ENCODE assay signal across 19 cellular contexts in the genomic region with DNA sequence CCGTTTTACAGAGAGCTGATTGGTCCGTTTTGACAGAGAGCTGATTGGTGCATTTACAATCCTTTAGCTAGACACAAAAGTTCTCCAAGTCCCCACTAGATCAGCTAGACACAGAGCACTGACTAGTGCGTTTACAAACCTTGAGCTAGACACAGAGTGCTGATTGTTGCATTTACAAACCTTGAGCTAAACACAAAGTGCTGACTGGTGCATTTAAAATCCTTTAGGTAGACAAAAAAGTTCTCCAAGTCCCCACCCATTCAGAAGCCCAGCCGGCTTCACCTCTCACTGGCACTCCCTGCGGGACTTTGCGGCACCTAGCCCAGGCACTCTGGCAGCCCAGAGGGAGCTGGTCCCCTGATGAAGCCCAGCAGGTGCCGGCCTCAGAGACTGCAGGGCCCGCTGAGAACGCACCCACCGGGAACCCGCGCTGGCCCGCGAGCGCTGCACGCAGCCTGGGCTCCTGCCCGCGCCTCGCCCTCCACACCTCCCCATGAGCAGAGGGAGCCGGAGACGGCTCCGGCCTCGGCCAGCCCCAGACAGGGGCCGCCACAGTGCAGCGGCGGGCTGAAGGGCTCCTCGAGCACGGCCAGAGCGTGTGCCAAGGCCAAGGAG.
A peak's percentile ranks its signal among the peaks of the same experiment; 100 is the strongest.
DNase-seq lines count a peak whose midpoint lies in the region; ATAC-seq, FAIRE-seq and TF ChIP-seq lines count a peak whose summit lies in the region.
"Had no signal": no experiment of that assay in that cellular context is flagged by ENCODE, and none has a peak within 500 bp of the region (broad histone marks: within the 10 kb centered on the region; RNA-seq: fewer than 3 reads in every experiment).

No MANE protein-coding gene starts in this region.

- H3K27ac ChIP-seq in kidney (ENCODE audit: low read depth in 2 of 2, low read length in 2 of 2) (no peak overlapping the region), testis (no peak overlapping the region)

- TF ChIP-seq CTCF in kidney (IDR thresholded peaks at IDR 0.05; ENCODE audit: borderline replicate concordance, extremely low read depth, insufficient read depth) (no peak), testis (IDR thresholded peaks at IDR 0.05) (no peak)

- no peak for ATAC-seq in HG03280 (IDR thresholded peaks at IDR 0.05; ENCODE audit: unreplicated experiment)
- ATAC-seq: GM23338, HCT116 had no signal

- H3K4me3 ChIP-seq in kidney (ENCODE audit: low read length in 2 of 2) (no peak overlapping the region), testis (peak overlapping the region; percentile 24 to 52)
- H3K4me3 ChIP-seq: GM23338 had no signal

- no peaks in the 10 kb centered on the region for H3K27me3 ChIP-seq in testis

- DNase-seq in activated gamma-delta T cell (lab: John Stamatoyannopoulos, UW) (peak; percentile 5), activated gamma-delta T cell treated with Interleukin-2 at 50 U/mL for 16 hours (no peak), kidney (peak; percentile 62), testis (no peak), COR-L47 (lab: John Stamatoyannopoulos, UW) (no peak), T1000 (lab: John Stamatoyannopoulos, UW) (no peak)
- DNase-seq: 8988T; C1 segment of cervical spinal cord; Caco-2; CD4-positive, alpha-beta memory T cell; DMS153; DND-41; H9 had no signal

- TF ChIP-seq POLR2A in testis (IDR thresholded peaks at IDR 0.05), result no peak

- H3K9me3 ChIP-seq in kidney (ENCODE audit: control insufficient read depth in 1 of 2, low read length in 2 of 2) (no peaks in the 10 kb centered on the region), testis (no peaks in the 10 kb centered on the region)
- H3K9me3 ChIP-seq: Caco-2 had no signal

- no peaks in the 10 kb centered on the region for H3K4me1 ChIP-seq in kidney (ENCODE audit: control insufficient read depth in 1 of 2, insufficient read depth in 1 of 2, low read depth in 1 of 2, low read length in 2 of 2)
- no peaks in the 10 kb centered on the region for H3K4me1 ChIP-seq in testis
- H3K4me1 ChIP-seq: Caco-2 had no signal

- no peak for FAIRE-seq in kidney (lab: Jason Lieb, UNC)
- FAIRE-seq: G401.6, GM12892, GM19239 had no signal

- no peaks in the 10 kb centered on the region for H3K36me3 ChIP-seq in kidney (ENCODE audit: control insufficient read depth in 1 of 2, insufficient read depth in 2 of 2, low read length in 2 of 2)
- H3K36me3 ChIP-seq in testis (ENCODE audit: low read depth, missing control alignments), result no peaks in the 10 kb centered on the region

- intact Hi-C loops in kidney (cut with DNase I), result no loop called here
- intact Hi-C loops in testis (cut with DNase I; ENCODE audit: low total_unique reads), result no loop called here

- no peak overlapping the region for H3K9ac ChIP-seq in kidney (ENCODE audit: low read length in 2 of 2)

- 64 to 74% methylated on average over 5 to 29 of the region's 29 CpGs for WGBS in testis, 2 donors

Comparison
In these comparisons a context has a peak if more than half of its experiments do, and no peak if none do; other contexts are left out.
1. DNase-seq: peak in activated gamma-delta T cell (single experiment) and kidney (single experiment); none in activated gamma-delta T cell treated with Interleukin-2 at 50 U/mL for 16 hours (single experiment), testis (single experiment), COR-L47 (single experiment) and T1000 (single experiment).
2. H3K4me3 ChIP-seq: peak in testis (2 of 2); none in kidney (0 of 2).